Comparison of ENCODE assay signal across 19 cellular contexts in the genomic region with DNA sequence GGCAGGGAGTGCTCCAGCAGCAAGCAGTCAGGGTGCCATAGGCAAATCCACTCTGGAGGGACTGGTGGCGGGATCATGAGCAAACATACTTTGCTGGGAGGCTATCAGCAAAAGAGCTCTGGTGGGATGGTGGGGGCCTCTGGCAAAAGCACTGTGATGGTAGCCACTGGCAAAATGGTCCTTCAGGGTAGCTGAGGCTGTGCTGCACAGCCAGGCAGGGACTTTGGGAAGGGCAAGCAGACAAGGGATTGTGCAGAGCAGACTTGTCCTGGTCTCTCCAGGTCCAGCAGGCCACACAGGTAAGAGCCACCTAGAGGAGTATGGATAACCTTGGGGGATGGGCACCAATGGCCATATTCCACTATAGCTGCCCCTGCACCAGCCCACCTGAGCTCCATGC.
"Had no signal": no experiment of that assay in that cellular context is flagged by ENCODE, and none has a peak within 500 bp of the region (broad histone marks: within the 10 kb centered on the region; RNA-seq: fewer than 3 reads in every experiment).

No MANE protein-coding gene starts in this region.

- DNase-seq: colonic mucosa; dermis blood vessel endothelial cell; foreskin keratinocyte; immature natural killer cell; left cardiac atrium; left ventricle myocardium inferior; lower lobe of right lung; midbrain; occipital lobe; stimulated activated CD4-positive, alpha-beta T cell treated with anti-CD3 and anti-CD28 coated beads, Interleukin-15, amount 100 ng/mL, for 24 hours; stimulated activated CD4-positive, alpha-beta T cell treated with anti-CD3 and anti-CD28 coated beads, Interleukin-1b, Interleukin-23, amount 100 ng/mL, for 48 hours; stimulated activated naive CD4-positive, alpha-beta T cell; upper lobe of left lung had no signal

- H3K4me3 ChIP-seq: colonic mucosa, left ventricle myocardium inferior, lower lobe of right lung, spleen, upper lobe of left lung, vagina had no signal

- H3K27me3 ChIP-seq: colonic mucosa, upper lobe of left lung, vagina had no signal

- ATAC-seq: foreskin keratinocyte; left cardiac atrium; lower lobe of right lung; natural killer cell treated with Interleukin-12 subunit alpha and Interleukin-12 subunit beta and Interleukin-15 and Interleukin-18, amount 100 ng/mL, for 72 hours; sciatic nerve had no signal

- H3K9me3 ChIP-seq: colonic mucosa, upper lobe of left lung had no signal

- H3K27ac ChIP-seq: colonic mucosa, foreskin keratinocyte, left ventricle myocardium inferior, lower lobe of right lung, parathyroid adenoma, upper lobe of left lung, vagina had no signal

- H3K27ac Mint-ChIP-seq: immature natural killer cell; memory B cell; natural killer cell treated with Interleukin-12 subunit alpha and Interleukin-12 subunit beta and Interleukin-15 and Interleukin-18, amount 100 ng/mL, for 72 hours had no signal

- H3K36me3 ChIP-seq: colonic mucosa, left ventricle myocardium inferior, lower lobe of right lung, spleen, upper lobe of left lung, vagina had no signal

- H3K4me3 Mint-ChIP-seq: immature natural killer cell; memory B cell; natural killer cell treated with Interleukin-12 subunit alpha and Interleukin-12 subunit beta and Interleukin-15 and Interleukin-18, amount 100 ng/mL, for 72 hours had no signal

- H3K36me3 Mint-ChIP-seq: immature natural killer cell, memory B cell had no signal

- H3K4me1 Mint-ChIP-seq: immature natural killer cell, memory B cell had no signal

- H3K4me1 ChIP-seq: colonic mucosa, foreskin keratinocyte, left ventricle myocardium inferior, lower lobe of right lung, parathyroid adenoma, spleen, upper lobe of left lung, vagina had no signal
